In the genomic region with DNA sequence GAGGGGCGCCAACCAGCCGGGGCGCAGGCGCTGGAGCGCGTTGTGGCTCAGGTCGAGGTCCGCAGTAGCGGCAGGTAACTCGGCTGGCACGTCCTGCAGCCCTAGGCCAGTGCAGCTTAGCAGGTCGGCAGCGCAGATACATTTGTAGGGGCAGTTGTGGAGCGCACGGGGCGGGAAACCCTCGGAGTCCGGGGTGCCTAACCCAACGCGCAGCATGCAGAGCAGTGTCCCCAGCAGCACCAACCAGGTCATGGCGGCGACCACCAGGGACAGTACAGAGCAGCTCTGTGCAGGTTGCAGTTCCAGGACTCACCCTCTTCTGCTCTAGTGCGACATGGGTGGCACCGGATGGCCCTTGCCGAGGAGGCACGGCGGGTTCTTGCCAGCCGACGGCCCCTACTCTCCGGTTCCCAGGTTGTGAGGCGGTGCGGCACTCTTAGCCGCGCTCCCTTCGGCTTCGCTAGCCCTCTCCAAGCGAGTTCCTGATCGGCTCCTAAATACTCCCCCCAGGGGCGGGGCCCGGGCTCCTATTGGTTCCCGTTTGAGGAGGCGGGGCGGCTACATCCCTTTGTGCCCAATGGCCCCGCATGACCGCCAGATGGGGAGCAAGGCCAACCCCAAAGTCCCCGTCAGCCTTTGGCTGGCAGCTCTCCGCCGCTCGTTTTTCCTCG, we compare ENCODE assay signal across 1 cellular context.
TF ChIP-seq lines count a peak whose summit lies in the region.

A gene with protein sequence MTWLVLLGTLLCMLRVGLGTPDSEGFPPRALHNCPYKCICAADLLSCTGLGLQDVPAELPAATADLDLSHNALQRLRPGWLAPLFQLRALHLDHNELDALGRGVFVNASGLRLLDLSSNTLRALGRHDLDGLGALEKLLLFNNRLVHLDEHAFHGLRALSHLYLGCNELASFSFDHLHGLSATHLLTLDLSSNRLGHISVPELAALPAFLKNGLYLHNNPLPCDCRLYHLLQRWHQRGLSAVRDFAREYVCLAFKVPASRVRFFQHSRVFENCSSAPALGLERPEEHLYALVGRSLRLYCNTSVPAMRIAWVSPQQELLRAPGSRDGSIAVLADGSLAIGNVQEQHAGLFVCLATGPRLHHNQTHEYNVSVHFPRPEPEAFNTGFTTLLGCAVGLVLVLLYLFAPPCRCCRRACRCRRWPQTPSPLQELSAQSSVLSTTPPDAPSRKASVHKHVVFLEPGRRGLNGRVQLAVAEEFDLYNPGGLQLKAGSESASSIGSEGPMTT (minus strand): TSS at position 471 of the 671 bp plus-strand sequence. CDS start 219 bp downstream, at position 252.

TF ChIP-seq in GM12878, 131 proteins besides CTCF, POLR2A, EP300 and RAD21 (continued from another document and continues in another):
- TF ChIP-seq, protein P1, sequence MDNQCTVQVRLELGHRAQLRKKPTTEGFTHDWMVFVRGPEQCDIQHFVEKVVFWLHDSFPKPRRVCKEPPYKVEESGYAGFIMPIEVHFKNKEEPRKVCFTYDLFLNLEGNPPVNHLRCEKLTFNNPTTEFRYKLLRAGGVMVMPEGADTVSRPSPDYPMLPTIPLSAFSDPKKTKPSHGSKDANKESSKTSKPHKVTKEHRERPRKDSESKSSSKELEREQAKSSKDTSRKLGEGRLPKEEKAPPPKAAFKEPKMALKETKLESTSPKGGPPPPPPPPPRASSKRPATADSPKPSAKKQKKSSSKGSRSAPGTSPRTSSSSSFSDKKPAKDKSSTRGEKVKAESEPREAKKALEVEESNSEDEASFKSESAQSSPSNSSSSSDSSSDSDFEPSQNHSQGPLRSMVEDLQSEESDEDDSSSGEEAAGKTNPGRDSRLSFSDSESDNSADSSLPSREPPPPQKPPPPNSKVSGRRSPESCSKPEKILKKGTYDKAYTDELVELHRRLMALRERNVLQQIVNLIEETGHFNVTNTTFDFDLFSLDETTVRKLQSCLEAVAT (IDR thresholded peaks at IDR 0.05), result peak; percentile 18; the same call in 1 of the 2 replicates
- TF ChIP-seq ETV6 (conservative IDR thresholded peaks at IDR 0.05 in 1 of 2, IDR thresholded peaks at IDR 0.05 in 1 of 2; ENCODE audit: borderline replicate concordance in 1 of 2, low read depth in 1 of 2) (no peak), TARDBP (IDR thresholded peaks at IDR 0.05; ENCODE audit: borderline replicate concordance) (no peak; the same call in 1 of the 2 replicates), BACH1 (IDR thresholded peaks at IDR 0.05; ENCODE audit: borderline replicate concordance) (peak; percentile 66; the same call in 1 of the 2 replicates), ZSCAN29 (IDR thresholded peaks at IDR 0.05) (no peak), EED (IDR thresholded peaks at IDR 0.05; ENCODE audit: low read depth) (no peak), SRF (IDR thresholded peaks at IDR 0.05; ENCODE audit: low read depth in 2 of 2, low read length in 2 of 2) (no peak), FOXM1 (IDR thresholded peaks at IDR 0.05; ENCODE audit: low read depth, low read length) (peak; percentile 42; the same call in 1 of the 2 replicates), YBX1 (IDR thresholded peaks at IDR 0.05) (no peak), E2F8 (IDR thresholded peaks at IDR 0.05; ENCODE audit: low read depth, partially characterized antibody) (no peak), SMAD1 (IDR thresholded peaks at IDR 0.05; ENCODE audit: low read depth, partially characterized antibody) (no peak), ZNF207 (IDR thresholded peaks at IDR 0.05; ENCODE audit: borderline replicate concordance) (peak; percentile 83; the same call in 1 of the 2 replicates), ZNF622 (IDR thresholded peaks at IDR 0.05) (no peak), POLR2AphosphoS2 (IDR thresholded peaks at IDR 0.05; ENCODE audit: low read depth, low read length) (peak; percentile 93; the same call in 1 of the 2 replicates), ZBTB33 (IDR thresholded peaks at IDR 0.05) (no peak), NFIC (IDR thresholded peaks at IDR 0.05; ENCODE audit: low read depth, low read length) (no peak), SIX5 (IDR thresholded peaks at IDR 0.05; ENCODE audit: low read depth, low read length, severe bottlenecking) (no peak), PAX5 (IDR thresholded peaks at IDR 0.05; ENCODE audit: borderline replicate concordance, low read depth, low read length) (no peak), HDAC2 (IDR thresholded peaks at IDR 0.05) (no peak), POLR2AphosphoS5 (IDR thresholded peaks at IDR 0.05; ENCODE audit: low read length) (peak; percentile 82), MEF2A (IDR thresholded peaks at IDR 0.05; ENCODE audit: insufficient read depth, low read depth, low read length) (no peak), GABPA (IDR thresholded peaks at IDR 0.05; ENCODE audit: low read depth) (no peak), SIN3A (IDR thresholded peaks at IDR 0.05; ENCODE audit: low read depth, low read length) (no peak), TAF1 (IDR thresholded peaks at IDR 0.05; ENCODE audit: borderline replicate concordance, low read depth, low read length) (peak; percentile 46; the same call in 1 of the 2 replicates), ATF2 (IDR thresholded peaks at IDR 0.05; ENCODE audit: low read length) (no peak), JUND (IDR thresholded peaks at IDR 0.05; ENCODE audit: low read depth, low read length) (no peak), TCF7 (IDR thresholded peaks at IDR 0.05; ENCODE audit: borderline replicate concordance) (no peak), CBFB (IDR thresholded peaks at IDR 0.05; ENCODE audit: low read depth) (no peak), NR2F1 (conservative IDR thresholded peaks at IDR 0.05) (0 out of 2 replicates have a peak, but pooled peaks have one; percentile 15)
- TF ChIP-seq, protein P2, sequence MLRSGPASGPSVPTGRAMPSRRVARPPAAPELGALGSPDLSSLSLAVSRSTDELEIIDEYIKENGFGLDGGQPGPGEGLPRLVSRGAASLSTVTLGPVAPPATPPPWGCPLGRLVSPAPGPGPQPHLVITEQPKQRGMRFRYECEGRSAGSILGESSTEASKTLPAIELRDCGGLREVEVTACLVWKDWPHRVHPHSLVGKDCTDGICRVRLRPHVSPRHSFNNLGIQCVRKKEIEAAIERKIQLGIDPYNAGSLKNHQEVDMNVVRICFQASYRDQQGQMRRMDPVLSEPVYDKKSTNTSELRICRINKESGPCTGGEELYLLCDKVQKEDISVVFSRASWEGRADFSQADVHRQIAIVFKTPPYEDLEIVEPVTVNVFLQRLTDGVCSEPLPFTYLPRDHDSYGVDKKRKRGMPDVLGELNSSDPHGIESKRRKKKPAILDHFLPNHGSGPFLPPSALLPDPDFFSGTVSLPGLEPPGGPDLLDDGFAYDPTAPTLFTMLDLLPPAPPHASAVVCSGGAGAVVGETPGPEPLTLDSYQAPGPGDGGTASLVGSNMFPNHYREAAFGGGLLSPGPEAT (IDR thresholded peaks at IDR 0.05; ENCODE audit: low read depth), result no peak
- TF ChIP-seq, protein P3, sequence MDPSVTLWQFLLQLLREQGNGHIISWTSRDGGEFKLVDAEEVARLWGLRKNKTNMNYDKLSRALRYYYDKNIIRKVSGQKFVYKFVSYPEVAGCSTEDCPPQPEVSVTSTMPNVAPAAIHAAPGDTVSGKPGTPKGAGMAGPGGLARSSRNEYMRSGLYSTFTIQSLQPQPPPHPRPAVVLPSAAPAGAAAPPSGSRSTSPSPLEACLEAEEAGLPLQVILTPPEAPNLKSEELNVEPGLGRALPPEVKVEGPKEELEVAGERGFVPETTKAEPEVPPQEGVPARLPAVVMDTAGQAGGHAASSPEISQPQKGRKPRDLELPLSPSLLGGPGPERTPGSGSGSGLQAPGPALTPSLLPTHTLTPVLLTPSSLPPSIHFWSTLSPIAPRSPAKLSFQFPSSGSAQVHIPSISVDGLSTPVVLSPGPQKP (IDR thresholded peaks at IDR 0.05; ENCODE audit: low read depth, low read length), result no peak
- TF ChIP-seq, protein P4, sequence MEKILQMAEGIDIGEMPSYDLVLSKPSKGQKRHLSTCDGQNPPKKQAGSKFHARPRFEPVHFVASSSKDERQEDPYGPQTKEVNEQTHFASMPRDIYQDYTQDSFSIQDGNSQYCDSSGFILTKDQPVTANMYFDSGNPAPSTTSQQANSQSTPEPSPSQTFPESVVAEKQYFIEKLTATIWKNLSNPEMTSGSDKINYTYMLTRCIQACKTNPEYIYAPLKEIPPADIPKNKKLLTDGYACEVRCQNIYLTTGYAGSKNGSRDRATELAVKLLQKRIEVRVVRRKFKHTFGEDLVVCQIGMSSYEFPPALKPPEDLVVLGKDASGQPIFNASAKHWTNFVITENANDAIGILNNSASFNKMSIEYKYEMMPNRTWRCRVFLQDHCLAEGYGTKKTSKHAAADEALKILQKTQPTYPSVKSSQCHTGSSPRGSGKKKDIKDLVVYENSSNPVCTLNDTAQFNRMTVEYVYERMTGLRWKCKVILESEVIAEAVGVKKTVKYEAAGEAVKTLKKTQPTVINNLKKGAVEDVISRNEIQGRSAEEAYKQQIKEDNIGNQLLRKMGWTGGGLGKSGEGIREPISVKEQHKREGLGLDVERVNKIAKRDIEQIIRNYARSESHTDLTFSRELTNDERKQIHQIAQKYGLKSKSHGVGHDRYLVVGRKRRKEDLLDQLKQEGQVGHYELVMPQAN (conservative IDR thresholded peaks at IDR 0.05), result 0 out of 2 replicates have a peak, but pooled peaks have one; percentile 32
- TF ChIP-seq, protein P5, sequence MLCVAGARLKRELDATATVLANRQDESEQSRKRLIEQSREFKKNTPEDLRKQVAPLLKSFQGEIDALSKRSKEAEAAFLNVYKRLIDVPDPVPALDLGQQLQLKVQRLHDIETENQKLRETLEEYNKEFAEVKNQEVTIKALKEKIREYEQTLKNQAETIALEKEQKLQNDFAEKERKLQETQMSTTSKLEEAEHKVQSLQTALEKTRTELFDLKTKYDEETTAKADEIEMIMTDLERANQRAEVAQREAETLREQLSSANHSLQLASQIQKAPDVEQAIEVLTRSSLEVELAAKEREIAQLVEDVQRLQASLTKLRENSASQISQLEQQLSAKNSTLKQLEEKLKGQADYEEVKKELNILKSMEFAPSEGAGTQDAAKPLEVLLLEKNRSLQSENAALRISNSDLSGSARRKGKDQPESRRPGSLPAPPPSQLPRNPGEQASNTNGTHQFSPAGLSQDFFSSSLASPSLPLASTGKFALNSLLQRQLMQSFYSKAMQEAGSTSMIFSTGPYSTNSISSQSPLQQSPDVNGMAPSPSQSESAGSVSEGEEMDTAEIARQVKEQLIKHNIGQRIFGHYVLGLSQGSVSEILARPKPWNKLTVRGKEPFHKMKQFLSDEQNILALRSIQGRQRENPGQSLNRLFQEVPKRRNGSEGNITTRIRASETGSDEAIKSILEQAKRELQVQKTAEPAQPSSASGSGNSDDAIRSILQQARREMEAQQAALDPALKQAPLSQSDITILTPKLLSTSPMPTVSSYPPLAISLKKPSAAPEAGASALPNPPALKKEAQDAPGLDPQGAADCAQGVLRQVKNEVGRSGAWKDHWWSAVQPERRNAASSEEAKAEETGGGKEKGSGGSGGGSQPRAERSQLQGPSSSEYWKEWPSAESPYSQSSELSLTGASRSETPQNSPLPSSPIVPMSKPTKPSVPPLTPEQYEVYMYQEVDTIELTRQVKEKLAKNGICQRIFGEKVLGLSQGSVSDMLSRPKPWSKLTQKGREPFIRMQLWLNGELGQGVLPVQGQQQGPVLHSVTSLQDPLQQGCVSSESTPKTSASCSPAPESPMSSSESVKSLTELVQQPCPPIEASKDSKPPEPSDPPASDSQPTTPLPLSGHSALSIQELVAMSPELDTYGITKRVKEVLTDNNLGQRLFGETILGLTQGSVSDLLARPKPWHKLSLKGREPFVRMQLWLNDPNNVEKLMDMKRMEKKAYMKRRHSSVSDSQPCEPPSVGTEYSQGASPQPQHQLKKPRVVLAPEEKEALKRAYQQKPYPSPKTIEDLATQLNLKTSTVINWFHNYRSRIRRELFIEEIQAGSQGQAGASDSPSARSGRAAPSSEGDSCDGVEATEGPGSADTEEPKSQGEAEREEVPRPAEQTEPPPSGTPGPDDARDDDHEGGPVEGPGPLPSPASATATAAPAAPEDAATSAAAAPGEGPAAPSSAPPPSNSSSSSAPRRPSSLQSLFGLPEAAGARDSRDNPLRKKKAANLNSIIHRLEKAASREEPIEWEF (IDR thresholded peaks at IDR 0.05; ENCODE audit: insufficient replicate concordance, low read depth, low read length), result no peak
